9 cellular contexts compared by ENCODE assay signal in the genomic region with DNA sequence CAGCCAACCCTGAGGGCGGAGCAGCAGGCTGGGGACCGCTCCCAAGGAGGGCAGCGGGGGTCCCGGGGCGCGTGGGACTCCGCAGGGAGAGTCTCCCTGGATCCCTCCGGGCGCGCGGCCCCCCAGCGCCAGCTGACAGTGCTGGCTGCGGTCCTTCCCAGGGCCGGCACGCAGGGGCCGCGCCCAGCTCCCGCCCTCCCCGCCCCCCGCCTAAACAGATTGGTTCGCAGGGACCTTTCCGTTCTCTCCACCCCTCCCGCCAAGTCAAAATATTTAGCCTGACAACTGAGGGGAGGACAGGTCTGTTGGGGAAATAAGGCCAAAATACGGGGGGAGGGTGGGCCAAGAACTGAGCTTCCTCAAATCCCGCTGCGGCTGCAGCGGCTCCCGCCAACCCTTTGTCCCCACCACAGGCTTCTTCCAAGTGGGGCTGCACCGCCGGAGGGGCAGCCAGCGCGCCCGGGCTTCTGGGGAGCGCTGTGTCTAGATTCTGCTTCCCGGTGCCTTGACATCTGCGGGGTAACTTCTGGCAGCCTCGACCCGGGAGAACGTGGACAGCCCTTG. TPM values are rescaled to one million over a fixed set of nuclear protein-coding genes. Genes with fewer than 3 reads are reported as not detected.
DNase-seq lines count a peak whose midpoint lies in the region; ATAC-seq and TF ChIP-seq lines count a peak whose summit lies in the region.
"Had no signal": no experiment of that assay in that cellular context is flagged by ENCODE, and none has a peak within 500 bp of the region (broad histone marks: within the 10 kb centered on the region; RNA-seq: fewer than 3 reads in every experiment).

Gene INSRR, minus strand, starts transcription at position 159 of the 564 bp plus-strand sequence. CDS start 496 bp downstream, outside the sequence.

- DNase-seq in CD4-positive, alpha-beta memory T cell, result no peak
- DNase-seq in NCI-H69 (lab: John Stamatoyannopoulos, UW) (peak; percentile 88), natural killer cell (no peak), DMS114 treated with DMSO at 0.1 percent for 48 hours (lab: John Stamatoyannopoulos, UW; ENCODE audit: unreplicated experiment) (no peak), CD1c-positive myeloid dendritic cell (ENCODE audit: extremely low spot score) (no peak), G401 (ENCODE audit: low spot score) (no peak)
- DNase-seq in effector memory CD4-positive, alpha-beta T cell, result no peak

- no peak for TF ChIP-seq CTCF in natural killer cell (IDR thresholded peaks at IDR 0.05)

- H3K36me3 ChIP-seq in CD4-positive, alpha-beta memory T cell (ENCODE audit: insufficient read depth, low read length), result no peaks in the 10 kb centered on the region
- no peaks in the 10 kb centered on the region for H3K36me3 ChIP-seq in effector memory CD4-positive, alpha-beta T cell (ENCODE audit: control insufficient read depth, insufficient read depth, low read length)

- peaks cover 16% of the 10 kb centered on the region for H3K27me3 ChIP-seq in CD4-positive, alpha-beta memory T cell (ENCODE audit: insufficient read depth, low read length)
- H3K27me3 ChIP-seq in effector memory CD4-positive, alpha-beta T cell (replicated peaks; ENCODE audit: control insufficient read depth, insufficient read depth, low read length, poor library complexity, severe bottlenecking), result peaks cover 19% of the 10 kb centered on the region

- peak within 1 kb of the TSS in 2 of 7 donors; percentile 50 to 62 for H3K27ac Mint-ChIP-seq in CD4-positive, alpha-beta memory T cell
- peak within 1 kb of the TSS in 1 of 2 donors; percentile 78 for H3K27ac Mint-ChIP-seq in natural killer cell

- ATAC-seq in natural killer cell, result peak in 2 of 3 donors; percentile 2 to 5
- ATAC-seq in GM19328 (IDR thresholded peaks at IDR 0.05; ENCODE audit: unreplicated experiment), result no peak

- intact Hi-C loops in CD4-positive, alpha-beta memory T cell (cut with micrococcal nuclease), result no loop called here
- intact Hi-C loops in natural killer cell (cut with micrococcal nuclease), result loop anchor here (1.0 kb wide), 1 partner anchor 43 kb away; the partner anchor contains the start of gene SH2D2A

- H3K4me1 ChIP-seq in CD4-positive, alpha-beta memory T cell (ENCODE audit: insufficient read depth, low read length), result peaks cover 26% of the 10 kb centered on the region
- peaks cover 23% of the 10 kb centered on the region for H3K4me1 ChIP-seq in effector memory CD4-positive, alpha-beta T cell (ENCODE audit: control insufficient read depth, insufficient read depth, low read length, poor library complexity, severe bottlenecking)

- peaks cover 0 to 3% of the 10 kb centered on the region in 2 donors for H3K36me3 Mint-ChIP-seq in CD4-positive, alpha-beta memory T cell
- H3K36me3 Mint-ChIP-seq in natural killer cell, result no peaks in the 10 kb centered on the region

- H3K9me3 Mint-ChIP-seq in CD4-positive, alpha-beta memory T cell, result peaks cover 0 to 1% (median 0%) of the 10 kb centered on the region in 8 donors
- no peaks in the 10 kb centered on the region for H3K9me3 Mint-ChIP-seq in natural killer cell

- in situ Hi-C loops in G401 (cut with HindIII; ENCODE audit: low sequenced_read_pairs), result no loop called here

- H3K4me1 Mint-ChIP-seq in CD4-positive, alpha-beta memory T cell, result peaks cover 8 to 43% (median 26%) of the 10 kb centered on the region in 4 donors
- H3K4me1 Mint-ChIP-seq in natural killer cell, result peaks cover 12 to 31% of the 10 kb centered on the region in 2 donors

- H3K4me3 Mint-ChIP-seq in CD4-positive, alpha-beta memory T cell, result peak within 1 kb of the TSS; percentile 46 to 87 (median 81)
- H3K4me3 Mint-ChIP-seq in natural killer cell, result peak within 1 kb of the TSS; percentile 84

- POLR2A ChIA-PET in CD4-positive, alpha-beta memory T cell (lab: Charles Lee; ENCODE audit: partially characterized antibody), result interaction anchor here (1.0 to 4.8 kb wide), 7 partner anchors 10 to 132 kb away, joined by 3 to 66 read pairs (median 16); partner anchors contain the start of genes ISG20L2, METTL25B and SH2D2A

- no peaks in the 10 kb centered on the region for H3K9me3 ChIP-seq in CD4-positive, alpha-beta memory T cell (ENCODE audit: control insufficient read depth in 1 of 2, low read length in 2 of 2)
- H3K9me3 ChIP-seq in effector memory CD4-positive, alpha-beta T cell (ENCODE audit: control insufficient read depth, low read length), result no peaks in the 10 kb centered on the region

- H3K27me3 Mint-ChIP-seq in CD4-positive, alpha-beta memory T cell, result peaks cover 23 to 33% of the 10 kb centered on the region in 2 donors
- H3K27me3 Mint-ChIP-seq in natural killer cell (ENCODE audit: low read depth in 2 of 2), result peaks cover 46 to 47% of the 10 kb centered on the region in 2 donors

- peak within 1 kb of the TSS in 1 of 2 donors; percentile 63 for H3K4me3 ChIP-seq in CD4-positive, alpha-beta memory T cell (ENCODE audit: low read length in 2 of 2)
- peak within 1 kb of the TSS; percentile 60 for H3K4me3 ChIP-seq in effector memory CD4-positive, alpha-beta T cell (ENCODE audit: insufficient read depth, low read depth, low read length, poor library complexity, severe bottlenecking)

- CTCF ChIA-PET in CD4-positive, alpha-beta memory T cell (lab: Charles Lee; ENCODE audit: partially characterized antibody), result interaction anchor here (1.2 to 10.1 kb wide), 19 partner anchors 12 to 169 kb away, joined by 3 to 344 read pairs (median 18); partner anchors contain the start of genes CRABP2, ISG20L2, METTL25B and SH2D2A

- H3K27ac ChIP-seq in CD4-positive, alpha-beta memory T cell (ENCODE audit: low read depth, low read length), result no peak within 1 kb of the TSS
- no peak within 1 kb of the TSS for H3K27ac ChIP-seq in effector memory CD4-positive, alpha-beta T cell (ENCODE audit: insufficient read depth, low read length, poor library complexity, severe bottlenecking)

RNA-seq across cellular contexts. Expression of gene INSRR, which starts in this region (rescaled TPM):
- under 1 TPM in 1 of 2 experiments, not detected in 1; 0.06 TPM for total RNA-seq in CD4-positive, alpha-beta memory T cell
- polyA plus RNA-seq in CD4-positive, alpha-beta memory T cell, result not detected
- under 1 TPM; 0.10 to 0.18 (median 0.14) TPM for total RNA-seq in natural killer cell
- total RNA-seq in G401 (2014; rRNA removed; shearing (Covaris generic)), result not detected in 2 replicates
- total RNA-seq: activated CD8-positive, alpha-beta memory T cell treated with anti-CD3 and anti-CD28 coated beads for 36 hours had no signal

Comparison
In these comparisons a context has a peak if more than half of its experiments do, and no peak if none do; other contexts are left out.
1. Peak in ATAC-seq in natural killer cell; RNA of the gene not detected or under 1 TPM.